ENCODE assay signal across 8 cellular contexts in the genomic region with DNA sequence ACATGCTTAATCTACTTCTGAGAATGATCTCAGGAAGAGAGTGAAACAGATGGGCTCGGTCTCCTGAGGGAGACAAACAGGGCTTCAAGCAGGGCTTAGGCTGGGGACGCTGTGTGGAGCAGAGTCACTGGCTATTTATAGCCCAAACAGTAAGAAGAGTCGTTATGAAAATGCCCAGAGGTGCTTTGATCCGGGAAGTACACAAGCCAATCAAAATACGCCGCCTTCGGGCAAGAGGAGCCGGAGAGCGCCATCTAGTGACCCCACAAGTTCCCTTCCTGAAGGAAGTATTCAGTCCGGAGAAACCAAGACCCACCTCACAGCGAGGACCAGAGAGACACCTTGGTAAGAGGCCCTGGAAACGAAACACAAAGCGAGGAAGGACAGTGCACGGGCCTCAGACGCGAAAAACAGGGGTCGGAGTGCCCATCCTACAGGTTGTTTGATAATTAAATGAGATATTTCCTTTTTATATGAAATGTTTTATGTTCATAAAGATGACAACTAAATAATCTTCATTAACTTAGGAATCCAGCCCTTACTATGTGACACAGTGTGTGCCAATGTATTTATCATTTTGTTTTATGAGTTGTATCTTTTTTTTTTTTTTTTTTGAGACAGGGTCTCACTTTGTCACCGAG. TPM values are rescaled to one million over a fixed set of nuclear protein-coding genes. Genes with fewer than 3 reads are reported as not detected.
A peak's percentile ranks its signal among the peaks of the same experiment; 100 is the strongest.
DNase-seq lines count a peak whose midpoint lies in the region; ATAC-seq, FAIRE-seq and TF ChIP-seq lines count a peak whose summit lies in the region.

No MANE protein-coding gene starts in this region.

- peak overlapping the region; percentile 3 for H3K4me3 Mint-ChIP-seq in T-helper 2 cell treated with Interferon-gamma antibody and Interleukin-4, amounts not matched to agents 5 μg/mL and 100 μg/mL, for 36 hours
- peak overlapping the region; percentile 43 for H3K4me3 Mint-ChIP-seq in astrocyte (ENCODE audit: unreplicated experiment)

- H3K4me1 Mint-ChIP-seq in T-helper 2 cell treated with Interferon-gamma antibody and Interleukin-4, amounts not matched to agents 5 μg/mL and 100 μg/mL, for 36 hours (ENCODE audit: low read depth) = peaks cover 7% of the 10 kb centered on the region
- no peaks in the 10 kb centered on the region for H3K4me1 Mint-ChIP-seq in astrocyte (ENCODE audit: low read depth, unreplicated experiment)

- H2AFZ ChIP-seq in astrocyte (ENCODE audit: low read depth, low read length) (peak overlapping the region; percentile 71), hepatocyte (peak overlapping the region; percentile 89)

- peak overlapping the region; percentile 73 for H3K9ac ChIP-seq in astrocyte (ENCODE audit: low read length)

- H3K4me3 ChIP-seq in astrocyte (ENCODE audit: insufficient read depth, low read depth, low read length) (peak overlapping the region; percentile 29), hepatocyte (peak overlapping the region; percentile 30), skeletal muscle cell (ENCODE audit: low read depth, low read length) (peak overlapping the region; percentile 10)

- H3K27ac ChIP-seq in 22Rv1 (peak overlapping the region; percentile 54), astrocyte (ENCODE audit: low read depth, low read length) (peak overlapping the region; percentile 64), hepatocyte (peak overlapping the region; percentile 53)

- H4K20me1 ChIP-seq in astrocyte (ENCODE audit: insufficient read depth, low read length) (no peaks in the 10 kb centered on the region), hepatocyte (ENCODE audit: insufficient read depth, poor library complexity, severe bottlenecking) (no peaks in the 10 kb centered on the region)

- H3K4me1 ChIP-seq in astrocyte (ENCODE audit: insufficient read depth, low read length) (peaks cover 11% of the 10 kb centered on the region), hepatocyte (ENCODE audit: insufficient read depth) (peaks cover 3% of the 10 kb centered on the region)

- H3K27ac Mint-ChIP-seq in T-helper 2 cell treated with Interferon-gamma antibody and Interleukin-4, amounts not matched to agents 5 μg/mL and 100 μg/mL, for 36 hours = no peak overlapping the region
- H3K27ac Mint-ChIP-seq in astrocyte (ENCODE audit: unreplicated experiment) = peak overlapping the region; percentile 34

- no peaks in the 10 kb centered on the region for H3K36me3 ChIP-seq in astrocyte (ENCODE audit: insufficient read depth, low read length)
- H3K36me3 ChIP-seq in hepatocyte (replicated peaks; ENCODE audit: insufficient read depth, low read depth) = no peaks in the 10 kb centered on the region

- no peaks in the 10 kb centered on the region for H3K9me3 ChIP-seq in astrocyte (ENCODE audit: insufficient read depth, low read depth, low read length)
- H3K9me3 ChIP-seq in hepatocyte (ENCODE audit: low read depth) = no peaks in the 10 kb centered on the region

- H3K27me3 Mint-ChIP-seq in T-helper 2 cell treated with Interferon-gamma antibody and Interleukin-4, amounts not matched to agents 5 μg/mL and 100 μg/mL, for 36 hours (ENCODE audit: low read depth) = no peaks in the 10 kb centered on the region
- H3K27me3 Mint-ChIP-seq in astrocyte (ENCODE audit: low read depth, unreplicated experiment) = no peaks in the 10 kb centered on the region

- no peaks in the 10 kb centered on the region for H3K27me3 ChIP-seq in astrocyte (ENCODE audit: insufficient read depth, low read length)
- no peaks in the 10 kb centered on the region for H3K27me3 ChIP-seq in hepatocyte

- no peaks in the 10 kb centered on the region for H3K36me3 Mint-ChIP-seq in T-helper 2 cell treated with Interferon-gamma antibody and Interleukin-4, amounts not matched to agents 5 μg/mL and 100 μg/mL, for 36 hours (ENCODE audit: low read depth)
- H3K36me3 Mint-ChIP-seq in astrocyte (ENCODE audit: low read depth, unreplicated experiment) = no peaks in the 10 kb centered on the region

- DNase-seq in NCI-H2029 (lab: John Stamatoyannopoulos, UW) (peak; percentile 89), astrocyte (ENCODE audit: low read depth) (peak; percentile 90), hepatocyte (ENCODE audit: low spot score) (peak; percentile 94), skeletal muscle cell (ENCODE audit: low read depth) (peak; percentile 75)
- DNase-seq in T-helper 2 cell treated with Interferon-gamma antibody and Interleukin-4, amounts not matched to agents 5 μg/mL and 100 μg/mL, for 36 hours (ENCODE audit: low spot score) = peak; percentile 79

- peak; percentile 39 for FAIRE-seq in astrocyte (lab: Jason Lieb, UNC)

- TF ChIP-seq CTCF in 22Rv1 (IDR thresholded peaks at IDR 0.05) (peak; percentile 98), astrocyte (IDR thresholded peaks at IDR 0.05; ENCODE audit: insufficient read depth, low read depth, low read length) (peak; percentile 95), hepatocyte (IDR thresholded peaks at IDR 0.05; ENCODE audit: poor library complexity) (peak; percentile 90)

- no peaks in the 10 kb centered on the region for H3K9me2 ChIP-seq in hepatocyte (replicated peaks; ENCODE audit: insufficient read depth)

- ATAC-seq in GM18508 (IDR thresholded peaks at IDR 0.05; ENCODE audit: insufficient read depth, unreplicated experiment) (peak; percentile 88), HG02981 (IDR thresholded peaks at IDR 0.05; ENCODE audit: unreplicated experiment) (peak; percentile 100)

- H3K4me2 ChIP-seq in astrocyte (ENCODE audit: low read length) = peak overlapping the region; percentile 75
- peak overlapping the region; percentile 75 for H3K4me2 ChIP-seq in hepatocyte

- H3K79me2 ChIP-seq in astrocyte (ENCODE audit: insufficient read depth, low read length) = no peaks in the 10 kb centered on the region
- no peaks in the 10 kb centered on the region for H3K79me2 ChIP-seq in hepatocyte

- WGBS in hepatocyte (ENCODE audit: low lambda C conversion rate, missing lambda C conversion rate) = 10% methylated on average over 18 of the region's 18 CpGs

- H3K9me3 Mint-ChIP-seq in T-helper 2 cell treated with Interferon-gamma antibody and Interleukin-4, amounts not matched to agents 5 μg/mL and 100 μg/mL, for 36 hours = peaks cover 8% of the 10 kb centered on the region
- H3K9me3 Mint-ChIP-seq in astrocyte (ENCODE audit: unreplicated experiment) = peaks cover 6% of the 10 kb centered on the region

RNA-seq across cellular contexts. Expression of a gene that starts 25.0 kb away (rescaled TPM):
- total RNA-seq in astrocyte (23.9 and 25.0 TPM in 2 replicates), hepatocyte (44.2 and 47.6 TPM in 2 replicates)
- polyA plus RNA-seq in hepatocyte = 39.3 and 44.8 TPM in 2 replicates

Comparison
In these comparisons a context has a peak if more than half of its experiments do, and no peak if none do; other contexts are left out.
1. Peak in every context shown above with its lines: DNase-seq, ATAC-seq, H3K4me3 ChIP-seq and H3K27ac ChIP-seq.